8 cellular contexts compared by ENCODE assay signal in genomic region chr7:148983220-148984146, GRCh38. TPM values are rescaled to one million over a fixed set of nuclear protein-coding genes. Genes with fewer than 3 reads are reported as not detected.
DNase-seq lines count a peak whose midpoint lies in the region; ATAC-seq and TF ChIP-seq lines count a peak whose summit lies in the region.

No MANE protein-coding gene starts in this region.

- no peaks in the 10 kb centered on the region for H3K36me3 ChIP-seq in liver (ENCODE audit: control insufficient read depth in 4 of 4, insufficient read depth in 3 of 4, low read depth in 1 of 4, low read length in 3 of 4)

- H3K27me3 Mint-ChIP-seq in activated CD4-positive, alpha-beta T cell treated with anti-CD3 and anti-CD28 coated beads, Interleukin-2, amount 10 ng/mL, durations not matched to agents 24 days and 14 days = peaks cover 29% of the 10 kb centered on the region

- H3K4me1 Mint-ChIP-seq in activated CD4-positive, alpha-beta T cell treated with anti-CD3 and anti-CD28 coated beads, Interleukin-2, amount 10 ng/mL, durations not matched to agents 24 days and 14 days = peaks cover 50% of the 10 kb centered on the region

- ATAC-seq in HG03439 (IDR thresholded peaks at IDR 0.05; ENCODE audit: unreplicated experiment) = peak; percentile 43

- peak overlapping the region; percentile 90 for H3K27ac Mint-ChIP-seq in activated CD4-positive, alpha-beta T cell treated with anti-CD3 and anti-CD28 coated beads, Interleukin-2, amount 10 ng/mL, durations not matched to agents 24 days and 14 days

- intact Hi-C loops in activated CD4-positive, alpha-beta T cell treated with anti-CD3 and anti-CD28 coated beads, Interleukin-2, amount 10 ng/mL, durations not matched to agents 24 days and 14 days (cut with micrococcal nuclease) = loop anchor here (1.0 to 2.0 kb wide), 3 partner anchors 20 to 100 kb away; no protein-coding TSS in a partner anchor

- no peaks in the 10 kb centered on the region for H3K27me3 ChIP-seq in liver (ENCODE audit: control insufficient read depth in 4 of 4, insufficient read depth in 4 of 4, low read length in 3 of 4)

- H3K9me3 Mint-ChIP-seq in activated CD4-positive, alpha-beta T cell treated with anti-CD3 and anti-CD28 coated beads, Interleukin-2, amount 10 ng/mL, durations not matched to agents 24 days and 14 days = no peaks in the 10 kb centered on the region

- no peaks in the 10 kb centered on the region for H3K9me3 ChIP-seq in liver (ENCODE audit: control insufficient read depth in 4 of 4, low read length in 3 of 4)

- H3K27ac ChIP-seq in coronary artery (peak overlapping the region; percentile 8 to 56), liver (ENCODE audit: low read depth in 1 of 2, low read length in 2 of 2) (no peak overlapping the region)

- H3K4me3 ChIP-seq in AG10803 (ENCODE audit: low read length) (peak overlapping the region; percentile 73), coronary artery (peak overlapping the region; percentile 77), liver (ENCODE audit: low read depth in 1 of 3, low read length in 3 of 3) (peak overlapping the region; percentile 47 to 65 (median 50))

- no peaks in the 10 kb centered on the region for H3K36me3 Mint-ChIP-seq in activated CD4-positive, alpha-beta T cell treated with anti-CD3 and anti-CD28 coated beads, Interleukin-2, amount 10 ng/mL, durations not matched to agents 24 days and 14 days (ENCODE audit: low read depth)

- TF ChIP-seq CTCF in AG10803 (conservative IDR thresholded peaks at IDR 0.05; ENCODE audit: low read length) = no peak
- no peak for TF ChIP-seq CTCF in coronary artery (IDR thresholded peaks at IDR 0.05)
- TF ChIP-seq CTCF in liver (IDR thresholded peaks at IDR 0.05; ENCODE audit: low read depth, low read length, missing input control) = no peak

- 1% methylated on average over 36 of the region's 36 CpGs for WGBS in liver

- peak; percentile 67 for DNase-seq in AG10803 (ENCODE audit: low read depth)
- DNase-seq in GM19238 (ENCODE audit: insufficient read length, low spot score) = peak; percentile 58
- DNase-seq in NCI-H510A treated with DMSO at 0.1 percent for 48 hours (lab: John Stamatoyannopoulos, UW) = peak; percentile 29
- peak; percentile 92 for DNase-seq in activated CD4-positive, alpha-beta T cell treated with anti-CD3 and anti-CD28 coated beads, Interleukin-2, amount 10 ng/mL, durations not matched to agents 24 days and 14 days
- DNase-seq in coronary artery (ENCODE audit: low spot score) = no peak
- DNase-seq in stimulated activated CD4-positive, alpha-beta T cell treated with anti-CD3 and anti-CD28 coated beads, Interleukin-4, amount 100 ng/mL, for 24 hours = peak; percentile 89

- H3K4me1 ChIP-seq in liver (ENCODE audit: control insufficient read depth in 4 of 4, insufficient read depth in 4 of 4, low read length in 3 of 4) = peaks cover 6 to 32% (median 14%) of the 10 kb centered on the region in 4 donors

- no peak for TF ChIP-seq RAD21 in liver (IDR thresholded peaks at IDR 0.05)

- peak overlapping the region in 1 of 2 donors; percentile 28 for H3K9ac ChIP-seq in liver (ENCODE audit: low read depth in 1 of 2, low read length in 2 of 2)

- peak overlapping the region; percentile 93 for H3K4me3 Mint-ChIP-seq in activated CD4-positive, alpha-beta T cell treated with anti-CD3 and anti-CD28 coated beads, Interleukin-2, amount 10 ng/mL, durations not matched to agents 24 days and 14 days

TF ChIP-seq in liver, 16 proteins besides CTCF, POLR2A, EP300 and RAD21:
- TF ChIP-seq TAF1 (conservative IDR thresholded peaks at IDR 0.05) = no peak
- TF ChIP-seq, protein P1, sequence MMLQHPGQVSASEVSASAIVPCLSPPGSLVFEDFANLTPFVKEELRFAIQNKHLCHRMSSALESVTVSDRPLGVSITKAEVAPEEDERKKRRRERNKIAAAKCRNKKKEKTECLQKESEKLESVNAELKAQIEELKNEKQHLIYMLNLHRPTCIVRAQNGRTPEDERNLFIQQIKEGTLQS (IDR thresholded peaks at IDR 0.05) = peak; percentile 92

RNA-seq across cellular contexts. Expression of gene PDIA4, which starts 44.8 kb away (rescaled TPM):
- 137 and 138 TPM in 2 replicates for total RNA-seq in activated CD4-positive, alpha-beta T cell treated with anti-CD3 and anti-CD28 coated beads, Interleukin-2, amount 10 ng/mL, durations not matched to agents 24 days and 14 days
- 100 to 1,000 TPM; 201 to 502 TPM for total RNA-seq in liver
- polyA plus RNA-seq in liver = 100 to 1,000 TPM; 133 to 265 TPM

Comparison
In these comparisons a context has a peak if more than half of its experiments do, and no peak if none do; other contexts are left out.
1. H3K27ac ChIP-seq: peak in coronary artery (2 of 2); none in liver (0 of 2).
2. Peak in every context shown above with its lines, with median percentiles within 50 percentile points of each other: H3K4me3 ChIP-seq.